In genomic region chr13:41059896-41060722, GRCh38 we compare ENCODE assay signal across 8 cellular contexts. TPM values are rescaled to one million over a fixed set of nuclear protein-coding genes. Genes with fewer than 3 reads are reported as not detected.
DNase-seq lines count a peak whose midpoint lies in the region; ATAC-seq and TF ChIP-seq lines count a peak whose summit lies in the region.

No MANE protein-coding gene starts in this region.

- ATAC-seq in GM21528 (IDR thresholded peaks at IDR 0.05; ENCODE audit: low FRiP score, unreplicated experiment): peak; percentile 47
- peak; percentile 43 for ATAC-seq in activated T-helper 17 cell treated with anti-CD3 and anti-CD28 coated beads, Interleukin-2, amount 50 U/mL, for 72 hours (replicated peaks)

- H3K27ac Mint-ChIP-seq in activated T-helper 17 cell treated with anti-CD3 and anti-CD28 coated beads, Interleukin-2, amount 50 U/mL, for 72 hours: peak overlapping the region; percentile 100
- H3K27ac Mint-ChIP-seq in nephron: peak overlapping the region; percentile 100

- TF ChIP-seq CTCF in fibroblast of pulmonary artery (IDR thresholded peaks at IDR 0.05; ENCODE audit: low read length, missing control alignments) (peak; percentile 13), nephron (IDR thresholded peaks at IDR 0.05; ENCODE audit: unreplicated experiment in 3 of 3) (peak; percentile 18 to 42 (median 23))

- peak overlapping the region; percentile 85 for H3K4me3 ChIP-seq in fibroblast of pulmonary artery (replicated peaks; ENCODE audit: low read depth, low read length)

- peak overlapping the region; percentile 99 for H3K4me3 Mint-ChIP-seq in activated T-helper 17 cell treated with anti-CD3 and anti-CD28 coated beads, Interleukin-2, amount 50 U/mL, for 72 hours
- peak overlapping the region; percentile 99 for H3K4me3 Mint-ChIP-seq in nephron

- DNase-seq in DMS53 (lab: John Stamatoyannopoulos, UW): peak; percentile 94
- DNase-seq in RPMI7951 (ENCODE audit: low read depth): peak; percentile 90
- DNase-seq in fibroblast of pulmonary artery (ENCODE audit: low read depth): peak; percentile 86
- DNase-seq in stimulated activated naive CD4-positive, alpha-beta T cell treated with Interleukin-2 at 50 U/mL for 16 hours (lab: John Stamatoyannopoulos, UW): peak; percentile 76

- no peak for TF ChIP-seq RAD21 in Ishikawa (IDR thresholded peaks at IDR 0.05; ENCODE audit: low read depth)

- H3K4me1 Mint-ChIP-seq in activated T-helper 17 cell treated with anti-CD3 and anti-CD28 coated beads, Interleukin-2, amount 50 U/mL, for 72 hours: peaks cover 31% of the 10 kb centered on the region
- H3K4me1 Mint-ChIP-seq in nephron: peaks cover 59% of the 10 kb centered on the region

- no peak for TF ChIP-seq EP300 in Ishikawa (IDR thresholded peaks at IDR 0.05; ENCODE audit: borderline replicate concordance)

- no peaks in the 10 kb centered on the region for H3K27me3 Mint-ChIP-seq in activated T-helper 17 cell treated with anti-CD3 and anti-CD28 coated beads, Interleukin-2, amount 50 U/mL, for 72 hours
- H3K27me3 Mint-ChIP-seq in nephron (ENCODE audit: low read depth): peaks cover 5% of the 10 kb centered on the region

- peaks cover 51% of the 10 kb centered on the region for H3K36me3 Mint-ChIP-seq in activated T-helper 17 cell treated with anti-CD3 and anti-CD28 coated beads, Interleukin-2, amount 50 U/mL, for 72 hours (ENCODE audit: low read depth)
- peaks cover 9% of the 10 kb centered on the region for H3K36me3 Mint-ChIP-seq in nephron (ENCODE audit: low read depth)

- H3K9me3 Mint-ChIP-seq in activated T-helper 17 cell treated with anti-CD3 and anti-CD28 coated beads, Interleukin-2, amount 50 U/mL, for 72 hours: no peaks in the 10 kb centered on the region
- H3K9me3 Mint-ChIP-seq in nephron: no peaks in the 10 kb centered on the region

TF ChIP-seq in Ishikawa, 13 proteins besides CTCF, POLR2A, EP300 and RAD21:
- no peak for TF ChIP-seq NFIC (IDR thresholded peaks at IDR 0.05)
- TF ChIP-seq, protein P1, sequence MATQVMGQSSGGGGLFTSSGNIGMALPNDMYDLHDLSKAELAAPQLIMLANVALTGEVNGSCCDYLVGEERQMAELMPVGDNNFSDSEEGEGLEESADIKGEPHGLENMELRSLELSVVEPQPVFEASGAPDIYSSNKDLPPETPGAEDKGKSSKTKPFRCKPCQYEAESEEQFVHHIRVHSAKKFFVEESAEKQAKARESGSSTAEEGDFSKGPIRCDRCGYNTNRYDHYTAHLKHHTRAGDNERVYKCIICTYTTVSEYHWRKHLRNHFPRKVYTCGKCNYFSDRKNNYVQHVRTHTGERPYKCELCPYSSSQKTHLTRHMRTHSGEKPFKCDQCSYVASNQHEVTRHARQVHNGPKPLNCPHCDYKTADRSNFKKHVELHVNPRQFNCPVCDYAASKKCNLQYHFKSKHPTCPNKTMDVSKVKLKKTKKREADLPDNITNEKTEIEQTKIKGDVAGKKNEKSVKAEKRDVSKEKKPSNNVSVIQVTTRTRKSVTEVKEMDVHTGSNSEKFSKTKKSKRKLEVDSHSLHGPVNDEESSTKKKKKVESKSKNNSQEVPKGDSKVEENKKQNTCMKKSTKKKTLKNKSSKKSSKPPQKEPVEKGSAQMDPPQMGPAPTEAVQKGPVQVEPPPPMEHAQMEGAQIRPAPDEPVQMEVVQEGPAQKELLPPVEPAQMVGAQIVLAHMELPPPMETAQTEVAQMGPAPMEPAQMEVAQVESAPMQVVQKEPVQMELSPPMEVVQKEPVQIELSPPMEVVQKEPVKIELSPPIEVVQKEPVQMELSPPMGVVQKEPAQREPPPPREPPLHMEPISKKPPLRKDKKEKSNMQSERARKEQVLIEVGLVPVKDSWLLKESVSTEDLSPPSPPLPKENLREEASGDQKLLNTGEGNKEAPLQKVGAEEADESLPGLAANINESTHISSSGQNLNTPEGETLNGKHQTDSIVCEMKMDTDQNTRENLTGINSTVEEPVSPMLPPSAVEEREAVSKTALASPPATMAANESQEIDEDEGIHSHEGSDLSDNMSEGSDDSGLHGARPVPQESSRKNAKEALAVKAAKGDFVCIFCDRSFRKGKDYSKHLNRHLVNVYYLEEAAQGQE (IDR thresholded peaks at IDR 0.05; ENCODE audit: low read depth): no peak
- TF ChIP-seq, protein P2, sequence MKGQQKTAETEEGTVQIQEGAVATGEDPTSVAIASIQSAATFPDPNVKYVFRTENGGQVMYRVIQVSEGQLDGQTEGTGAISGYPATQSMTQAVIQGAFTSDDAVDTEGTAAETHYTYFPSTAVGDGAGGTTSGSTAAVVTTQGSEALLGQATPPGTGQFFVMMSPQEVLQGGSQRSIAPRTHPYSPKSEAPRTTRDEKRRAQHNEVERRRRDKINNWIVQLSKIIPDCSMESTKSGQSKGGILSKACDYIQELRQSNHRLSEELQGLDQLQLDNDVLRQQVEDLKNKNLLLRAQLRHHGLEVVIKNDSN (IDR thresholded peaks at IDR 0.05): 0 out of 2 replicates have a peak, but pooled peaks have one; percentile 16
- TF ChIP-seq EGR1 (IDR thresholded peaks at IDR 0.05): no peak
- TF ChIP-seq YY1 (IDR thresholded peaks at IDR 0.05; ENCODE audit: low read depth): no peak
- TF ChIP-seq TEAD4 (IDR thresholded peaks at IDR 0.05): no peak
- TF ChIP-seq TCF12 (IDR thresholded peaks at IDR 0.05; ENCODE audit: low read depth): no peak
- TF ChIP-seq FOXM1 (IDR thresholded peaks at IDR 0.05; ENCODE audit: borderline replicate concordance, low read depth): no peak
- no peak for TF ChIP-seq CEBPB (IDR thresholded peaks at IDR 0.05)
- no peak; the same call in 1 of the 2 replicates for TF ChIP-seq ZBTB7A (IDR thresholded peaks at IDR 0.05; ENCODE audit: low read depth)
- TF ChIP-seq, protein P3, sequence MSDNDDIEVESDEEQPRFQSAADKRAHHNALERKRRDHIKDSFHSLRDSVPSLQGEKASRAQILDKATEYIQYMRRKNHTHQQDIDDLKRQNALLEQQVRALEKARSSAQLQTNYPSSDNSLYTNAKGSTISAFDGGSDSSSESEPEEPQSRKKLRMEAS (IDR thresholded peaks at IDR 0.05): peak; percentile 85
- TF ChIP-seq CREB1 (IDR thresholded peaks at IDR 0.05; ENCODE audit: low read depth): no peak
- TF ChIP-seq TAF1 (IDR thresholded peaks at IDR 0.05; ENCODE audit: low read depth): peak; percentile 55; the same call in 1 of the 2 replicates

RNA-seq across cellular contexts. Expression of gene WBP4, which starts 1.2 kb away (rescaled TPM):
- total RNA-seq in RPMI7951 (2014; rRNA removed; shearing (Covaris generic)): 9.5 and 11.5 TPM in 2 replicates
- 10 to 100 TPM in 1 of 2 donors, 1 to 10 TPM in 1; 9.7 to 10.6 TPM for total RNA-seq in activated T-helper 17 cell treated with anti-CD3 and anti-CD28 coated beads, Interleukin-2, amount 50 U/mL, for 72 hours

RNA-seq across cellular contexts. Expression of gene ELF1, which starts 41.0 kb away (rescaled TPM):
- total RNA-seq in RPMI7951 (2014; rRNA removed; shearing (Covaris generic)): 19.4 and 21.5 TPM in 2 replicates
- 10 to 100 TPM; 76.0 to 80.1 TPM for total RNA-seq in activated T-helper 17 cell treated with anti-CD3 and anti-CD28 coated beads, Interleukin-2, amount 50 U/mL, for 72 hours

Comparison
In these comparisons a context has a peak if more than half of its experiments do, and no peak if none do; other contexts are left out.
1. Peak in every context shown above with its lines: DNase-seq, ATAC-seq and H3K4me3 ChIP-seq.